1 cellular context compared by ENCODE assay signal in genomic region chr4:98994474-98995182, GRCh38.
TF ChIP-seq lines count a peak whose summit lies in the region.

No MANE protein-coding gene starts in this region.

TF ChIP-seq in HepG2, 621 proteins besides CTCF, POLR2A, EP300 and RAD21 (continued from another document and continues in another):
- TF ChIP-seq ZNF318 (CRISPR knock-in tag; IDR thresholded peaks at IDR 0.05) (no peak), ZNF17 (CRISPR knock-in tag; IDR thresholded peaks at IDR 0.05) (no peak), ZNF704 (CRISPR knock-in tag; IDR thresholded peaks at IDR 0.05; ENCODE audit: borderline replicate concordance) (no peak), KLF9 (CRISPR knock-in tag; IDR thresholded peaks at IDR 0.05; ENCODE audit: low read depth) (no peak), ZNF709 (CRISPR knock-in tag; IDR thresholded peaks at IDR 0.05) (no peak), SIN3A (IDR thresholded peaks at IDR 0.05; ENCODE audit: borderline replicate concordance, low read depth, low read length) (no peak), ZNF468 (CRISPR knock-in tag; IDR thresholded peaks at IDR 0.05) (no peak), ZNF615 (CRISPR knock-in tag; IDR thresholded peaks at IDR 0.05; ENCODE audit: borderline replicate concordance) (0 out of 2 replicates have a peak, but pooled peaks have one; percentile 41), ZFP1 (CRISPR knock-in tag; IDR thresholded peaks at IDR 0.05) (no peak), ARNT2 (CRISPR knock-in tag; IDR thresholded peaks at IDR 0.05; ENCODE audit: low read depth) (0 out of 2 replicates have a peak, but pooled peaks have one; percentile 3), KDM5A (IDR thresholded peaks at IDR 0.05; ENCODE audit: borderline replicate concordance, low read length) (no peak; the same call in 1 of the 2 replicates), ZNF292 (CRISPR knock-in tag; IDR thresholded peaks at IDR 0.05; ENCODE audit: borderline replicate concordance, low read depth) (peak; percentile 15; the same call in 1 of the 2 replicates), NCOA1 (CRISPR knock-in tag; IDR thresholded peaks at IDR 0.05) (no peak), THAP8 (CRISPR knock-in tag; IDR thresholded peaks at IDR 0.05; ENCODE audit: borderline replicate concordance) (peak; percentile 32; the same call in 1 of the 2 replicates), HNF1B (CRISPR knock-in tag; IDR thresholded peaks at IDR 0.05) (no peak), ZBTB44 (CRISPR knock-in tag; IDR thresholded peaks at IDR 0.05) (no peak), PREB (CRISPR knock-in tag; IDR thresholded peaks at IDR 0.05) (no peak), SAP130 (CRISPR knock-in tag; IDR thresholded peaks at IDR 0.05; ENCODE audit: low read depth) (no peak), RELA (CRISPR knock-in tag; IDR thresholded peaks at IDR 0.05) (no peak), ZFX (CRISPR knock-in tag; IDR thresholded peaks at IDR 0.05; ENCODE audit: low read depth) (peak; percentile 36), ZNF629 (CRISPR knock-in tag; conservative IDR thresholded peaks at IDR 0.05) (no peak), ZNF33A (CRISPR knock-in tag; IDR thresholded peaks at IDR 0.05; ENCODE audit: borderline replicate concordance) (0 out of 2 replicates have a peak, but pooled peaks have one; percentile 21), TBL1XR1 (IDR thresholded peaks at IDR 0.05; ENCODE audit: borderline replicate concordance, low read length, partially characterized antibody) (no peak), ARID3A (IDR thresholded peaks at IDR 0.05; ENCODE audit: low read depth, low read length) (no peak), CEBPB (IDR thresholded peaks at IDR 0.05; ENCODE audit: borderline replicate concordance, low read depth, low read length) (0 out of 2 replicates have a peak, but pooled peaks have one; percentile 3), ZNF280D (CRISPR knock-in tag; IDR thresholded peaks at IDR 0.05) (peak; percentile 21; the same call in 1 of the 2 replicates), KAT7 (CRISPR knock-in tag; IDR thresholded peaks at IDR 0.05; ENCODE audit: borderline replicate concordance) (0 out of 2 replicates have a peak, but pooled peaks have one; percentile 11), CCAR2 (optimal IDR thresholded peaks at IDR 0.05; ENCODE audit: low read depth, low read length) (no peak), ZNF274 (CRISPR knock-in tag; IDR thresholded peaks at IDR 0.05) (no peak), CEBPG (CRISPR knock-in tag; IDR thresholded peaks at IDR 0.05) (peak; percentile 29; the same call in 1 of the 2 replicates), TAF15 (IDR thresholded peaks at IDR 0.05; ENCODE audit: low read depth, low read length, poor library complexity, severe bottlenecking) (no peak), ZNF850 (CRISPR knock-in tag; conservative IDR thresholded peaks at IDR 0.05) (0 out of 2 replicates have a peak, but pooled peaks have one; percentile 64), GZF1 (CRISPR knock-in tag; IDR thresholded peaks at IDR 0.05) (no peak), REPIN1 (CRISPR knock-in tag; IDR thresholded peaks at IDR 0.05; ENCODE audit: borderline replicate concordance, low read depth) (0 out of 2 replicates have a peak, but pooled peaks have one; percentile 26), STAT5B (CRISPR knock-in tag; IDR thresholded peaks at IDR 0.05) (no peak), GFI1 (CRISPR knock-in tag; IDR thresholded peaks at IDR 0.05; ENCODE audit: borderline replicate concordance) (peak; percentile 48; the same call in 1 of the 2 replicates), ZNF605 (CRISPR knock-in tag; IDR thresholded peaks at IDR 0.05) (no peak), PHF8 (CRISPR knock-in tag; IDR thresholded peaks at IDR 0.05) (no peak), GRHL1 (CRISPR knock-in tag; conservative IDR thresholded peaks at IDR 0.05) (no peak), PHF21A (CRISPR knock-in tag; IDR thresholded peaks at IDR 0.05) (no peak)
